1 cellular context compared by ENCODE assay signal in the genomic region with DNA sequence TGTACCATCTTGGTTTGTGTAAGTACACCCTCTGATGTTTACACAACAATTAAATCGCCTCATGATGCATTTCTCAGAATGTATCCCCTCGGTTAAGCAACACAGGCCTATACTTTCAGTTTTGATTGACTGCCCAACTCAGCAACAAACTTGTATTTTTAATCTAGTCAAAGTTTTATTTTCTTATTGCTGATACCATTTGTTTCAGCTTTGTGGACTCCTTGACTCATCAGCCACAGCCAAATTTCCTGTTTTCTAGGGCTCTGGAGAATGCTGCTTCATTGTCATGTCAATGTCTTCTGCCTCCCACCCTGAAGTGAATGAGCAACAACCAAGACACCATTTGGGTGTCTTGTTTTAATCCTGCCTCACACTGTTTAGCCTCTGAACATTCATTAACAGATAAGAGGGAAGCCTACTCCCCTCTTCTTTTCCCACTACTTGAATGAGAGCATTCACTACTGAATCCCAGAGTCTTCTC.
TF ChIP-seq lines count a peak whose summit lies in the region.

No MANE protein-coding gene starts in this region.

TF ChIP-seq in GM23338, 12 proteins besides CTCF, POLR2A, EP300 and RAD21 (continued from another document):
- TF ChIP-seq, protein P1, sequence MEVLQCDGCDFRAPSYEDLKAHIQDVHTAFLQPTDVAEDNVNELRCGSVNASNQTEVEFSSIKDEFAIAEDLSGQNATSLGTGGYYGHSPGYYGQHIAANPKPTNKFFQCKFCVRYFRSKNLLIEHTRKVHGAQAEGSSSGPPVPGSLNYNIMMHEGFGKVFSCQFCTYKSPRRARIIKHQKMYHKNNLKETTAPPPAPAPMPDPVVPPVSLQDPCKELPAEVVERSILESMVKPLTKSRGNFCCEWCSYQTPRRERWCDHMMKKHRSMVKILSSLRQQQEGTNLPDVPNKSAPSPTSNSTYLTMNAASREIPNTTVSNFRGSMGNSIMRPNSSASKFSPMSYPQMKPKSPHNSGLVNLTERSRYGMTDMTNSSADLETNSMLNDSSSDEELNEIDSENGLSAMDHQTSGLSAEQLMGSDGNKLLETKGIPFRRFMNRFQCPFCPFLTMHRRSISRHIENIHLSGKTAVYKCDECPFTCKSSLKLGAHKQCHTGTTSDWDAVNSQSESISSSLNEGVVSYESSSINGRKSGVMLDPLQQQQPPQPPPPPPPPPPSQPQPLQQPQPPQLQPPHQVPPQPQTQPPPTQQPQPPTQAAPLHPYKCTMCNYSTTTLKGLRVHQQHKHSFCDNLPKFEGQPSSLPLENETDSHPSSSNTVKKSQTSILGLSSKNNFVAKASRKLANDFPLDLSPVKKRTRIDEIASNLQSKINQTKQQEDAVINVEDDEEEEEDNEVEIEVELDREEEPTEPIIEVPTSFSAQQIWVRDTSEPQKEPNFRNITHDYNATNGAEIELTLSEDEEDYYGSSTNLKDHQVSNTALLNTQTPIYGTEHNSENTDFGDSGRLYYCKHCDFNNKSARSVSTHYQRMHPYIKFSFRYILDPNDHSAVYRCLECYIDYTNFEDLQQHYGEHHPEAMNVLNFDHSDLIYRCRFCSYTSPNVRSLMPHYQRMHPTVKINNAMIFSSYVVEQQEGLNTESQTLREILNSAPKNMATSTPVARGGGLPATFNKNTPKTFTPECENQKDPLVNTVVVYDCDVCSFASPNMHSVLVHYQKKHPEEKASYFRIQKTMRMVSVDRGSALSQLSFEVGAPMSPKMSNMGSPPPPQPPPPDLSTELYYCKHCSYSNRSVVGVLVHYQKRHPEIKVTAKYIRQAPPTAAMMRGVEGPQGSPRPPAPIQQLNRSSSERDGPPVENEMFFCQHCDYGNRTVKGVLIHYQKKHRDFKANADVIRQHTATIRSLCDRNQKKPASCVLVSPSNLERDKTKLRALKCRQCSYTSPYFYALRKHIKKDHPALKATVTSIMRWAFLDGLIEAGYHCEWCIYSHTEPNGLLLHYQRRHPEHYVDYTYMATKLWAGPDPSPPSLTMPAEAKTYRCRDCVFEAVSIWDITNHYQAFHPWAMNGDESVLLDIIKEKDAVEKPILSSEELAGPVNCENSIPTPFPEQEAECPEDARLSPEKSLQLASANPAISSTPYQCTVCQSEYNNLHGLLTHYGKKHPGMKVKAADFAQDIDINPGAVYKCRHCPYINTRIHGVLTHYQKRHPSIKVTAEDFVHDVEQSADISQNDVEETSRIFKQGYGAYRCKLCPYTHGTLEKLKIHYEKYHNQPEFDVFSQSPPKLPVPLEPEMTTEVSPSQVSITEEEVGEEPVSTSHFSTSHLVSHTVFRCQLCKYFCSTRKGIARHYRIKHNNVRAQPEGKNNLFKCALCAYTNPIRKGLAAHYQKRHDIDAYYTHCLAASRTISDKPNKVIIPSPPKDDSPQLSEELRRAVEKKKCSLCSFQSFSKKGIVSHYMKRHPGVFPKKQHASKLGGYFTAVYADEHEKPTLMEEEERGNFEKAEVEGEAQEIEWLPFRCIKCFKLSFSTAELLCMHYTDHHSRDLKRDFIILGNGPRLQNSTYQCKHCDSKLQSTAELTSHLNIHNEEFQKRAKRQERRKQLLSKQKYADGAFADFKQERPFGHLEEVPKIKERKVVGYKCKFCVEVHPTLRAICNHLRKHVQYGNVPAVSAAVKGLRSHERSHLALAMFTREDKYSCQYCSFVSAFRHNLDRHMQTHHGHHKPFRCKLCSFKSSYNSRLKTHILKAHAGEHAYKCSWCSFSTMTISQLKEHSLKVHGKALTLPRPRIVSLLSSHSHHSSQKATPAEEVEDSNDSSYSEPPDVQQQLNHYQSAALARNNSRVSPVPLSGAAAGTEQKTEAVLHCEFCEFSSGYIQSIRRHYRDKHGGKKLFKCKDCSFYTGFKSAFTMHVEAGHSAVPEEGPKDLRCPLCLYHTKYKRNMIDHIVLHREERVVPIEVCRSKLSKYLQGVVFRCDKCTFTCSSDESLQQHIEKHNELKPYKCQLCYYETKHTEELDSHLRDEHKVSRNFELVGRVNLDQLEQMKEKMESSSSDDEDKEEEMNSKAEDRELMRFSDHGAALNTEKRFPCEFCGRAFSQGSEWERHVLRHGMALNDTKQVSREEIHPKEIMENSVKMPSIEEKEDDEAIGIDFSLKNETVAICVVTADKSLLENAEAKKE (CRISPR knock-in tag; IDR thresholded peaks at IDR 0.05), result no peak
- TF ChIP-seq STAT1 (IDR thresholded peaks at IDR 0.05; ENCODE audit: unreplicated experiment), result no peak
- TF ChIP-seq NANOG (IDR thresholded peaks at IDR 0.05; ENCODE audit: borderline replicate concordance), result no peak
